In the genomic region with DNA sequence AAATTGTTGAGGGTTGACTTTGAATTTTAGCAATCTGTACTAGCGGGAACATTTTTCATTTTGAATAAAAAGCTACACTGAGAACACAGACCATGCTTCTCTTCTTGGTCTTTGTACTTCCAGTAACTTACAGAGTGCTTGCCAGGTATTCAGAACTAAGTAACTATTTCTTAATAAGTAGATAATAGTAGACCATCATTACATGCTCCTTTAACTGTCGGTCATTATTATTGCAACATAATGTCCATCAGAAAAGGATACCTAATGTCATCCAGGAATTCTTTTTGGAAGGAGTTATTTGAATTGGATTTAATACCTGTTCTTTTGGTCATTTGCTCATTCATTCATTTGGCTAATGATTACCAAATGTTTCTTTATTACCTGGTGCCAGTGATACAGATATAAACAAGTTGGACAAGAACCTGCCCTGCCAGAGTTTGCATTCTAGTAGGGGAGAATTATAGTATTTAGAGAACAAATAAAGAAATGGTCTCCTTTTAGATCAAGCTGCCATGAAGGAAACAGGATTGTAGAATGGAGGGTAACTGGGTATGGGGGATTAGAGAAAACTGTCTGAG, we compare ENCODE assay signal across 10 cellular contexts. TPM values are rescaled to one million over a fixed set of nuclear protein-coding genes. Genes with fewer than 3 reads are reported as not detected.
"Had no signal": no experiment of that assay in that cellular context is flagged by ENCODE, and none has a peak within 500 bp of the region (broad histone marks: within the 10 kb centered on the region; RNA-seq: fewer than 3 reads in every experiment).

No MANE protein-coding gene starts in this region.

- ATAC-seq: GM23338, K562 had no signal

- DNase-seq: H9, HCEC 1CT, IMR-90, KG1 had no signal

- H3K27ac ChIP-seq: HL-60 had no signal

- H2AFZ ChIP-seq: GM23338 had no signal

- FAIRE-seq: H1, H54, K562 had no signal

- H3K4me3 ChIP-seq: GM23338, K562 had no signal

- H3K4me2 ChIP-seq: GM23338 had no signal

RNA-seq across cellular contexts. Expression of a gene that starts 32.7 kb away (rescaled TPM):
- total RNA-seq: GM23338, H1, H9, HT1080, IMR-90, K562 had no signal
- polyA plus RNA-seq: GM23338, H1, IMR-90, K562 had no signal
